Comparison of ENCODE assay signal across 24 cellular contexts in genomic region chr11:74729397-74729796, GRCh38. TPM values are rescaled to one million over a fixed set of nuclear protein-coding genes. Genes with fewer than 3 reads are reported as not detected.
"Had no signal": no experiment of that assay in that cellular context is flagged by ENCODE, and none has a peak within 500 bp of the region (broad histone marks: within the 10 kb centered on the region; RNA-seq: fewer than 3 reads in every experiment).

No MANE protein-coding gene starts in this region.

- DNase-seq: Kasumi-1, MM.1S, NCI-H1092 treated with DMSO at 0.1 percent for 48 hours, NCI-H1436, NCI-H187, NCI-H2029, NCI-H2081 treated with DMSO at 0.1 percent for 48 hours, NCI-H2171, NCI-H226, NCI-H446, NCI-H510A, NCI-H524 treated with DMSO at 0.1 percent for 48 hours, NCI-H69, NCI-H774, RPMI8226, SHP77 treated with DMSO at 0.1 percent for 48 hours, SJCRH30 had no signal

- H3K36me3 ChIP-seq: SJCRH30 had no signal

- FAIRE-seq: K562, RCC 7860 had no signal

- H3K27ac ChIP-seq: KMS-11, SJCRH30 had no signal

- H3K27me3 ChIP-seq: SJCRH30 had no signal

- ATAC-seq: K562, SK-N-SH treated with all-trans-retinoic acid at 6 μM for 48 hours had no signal

- H3K27ac Mint-ChIP-seq: IgD-negative memory B cell had no signal

- H3K9me3 ChIP-seq: SJCRH30 had no signal

- H3K4me3 ChIP-seq: K562, SJCRH30 had no signal

RNA-seq across cellular contexts. Expression of gene CHRDL2, which starts 1.8 kb away (rescaled TPM):
- total RNA-seq: HT-29, K562, M059J, SJCRH30 had no signal
- polyA plus RNA-seq: IgD-negative memory B cell, K562 had no signal
